Comparison of ENCODE assay signal across 8 cellular contexts in the genomic region with DNA sequence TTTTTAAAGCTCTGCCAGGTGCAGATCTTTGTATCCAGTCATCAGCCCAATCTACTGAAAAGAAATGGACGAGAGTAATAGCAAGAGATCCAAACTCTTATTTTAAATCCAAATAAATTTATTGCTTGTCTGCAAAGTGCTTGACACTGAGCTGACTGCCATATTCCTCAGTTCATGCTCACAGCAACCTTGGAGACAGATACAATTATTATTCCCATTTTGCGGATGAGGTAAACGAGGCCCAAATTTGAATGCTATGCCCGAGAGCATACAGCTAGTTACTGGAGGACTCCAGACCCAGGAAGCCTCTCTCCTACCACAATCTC. TPM values are rescaled to one million over a fixed set of nuclear protein-coding genes. Genes with fewer than 3 reads are reported as not detected.
A peak's percentile ranks its signal among the peaks of the same experiment; 100 is the strongest.
DNase-seq lines count a peak whose midpoint lies in the region; ATAC-seq, FAIRE-seq and TF ChIP-seq lines count a peak whose summit lies in the region.

No MANE protein-coding gene starts in this region.

- no peaks in the 10 kb centered on the region for H4K20me1 ChIP-seq in GM12878 (ENCODE audit: control insufficient read depth, insufficient read depth)

- peaks cover 22% of the 10 kb centered on the region for H3K4me1 Mint-ChIP-seq in activated naive CD4-positive, alpha-beta T cell treated with anti-CD3 and anti-CD28 coated beads for 36 hours (ENCODE audit: low read depth)

- 0% methylated on average over 4 of the region's 4 CpGs for WGBS in GM12878 (ENCODE audit: insufficient coverage, insufficient replicate concordance, low lambda C conversion rate, missing lambda C conversion rate)
- WGBS in lung, 2 donors, result 16 to 19% methylated on average over 4 of the region's 4 CpGs
- WGBS in tibial nerve, 2 donors, result 10 to 16% methylated on average over 4 of the region's 4 CpGs

- H3K4me3 ChIP-seq in GM12878, result peak overlapping the region; percentile 93
- peak overlapping the region; percentile 92 for H3K4me3 ChIP-seq in lung
- H3K4me3 ChIP-seq in tibial nerve, result peak overlapping the region; percentile 77 to 97 (median 91)

- peak overlapping the region; percentile 93 for H2AFZ ChIP-seq in GM12878 (ENCODE audit: control insufficient read depth, low read depth, low read length)

- TF ChIP-seq EP300 in GM12878 (IDR thresholded peaks at IDR 0.05; ENCODE audit: borderline replicate concordance in 1 of 2, control insufficient read depth in 1 of 2, low read depth in 2 of 2, low read length in 2 of 2) (no peak), tibial nerve (IDR thresholded peaks at IDR 0.05) (no peak)

- SMC1A ChIA-PET in GM12878 (lab: Charles Lee; ENCODE audit: uncharacterized antibody, unreplicated experiment), result interaction anchor here (0.7 to 3.6 kb wide), 26 partner anchors 9 to 477 kb away, joined by 3 to 47 read pairs (median 4); a partner anchor contains a TSS

- no peaks in the 10 kb centered on the region for H3K9me3 Mint-ChIP-seq in activated naive CD4-positive, alpha-beta T cell treated with anti-CD3 and anti-CD28 coated beads for 36 hours

- peak overlapping the region; percentile 97 for H3K27ac ChIP-seq in GM12878 (ENCODE audit: control insufficient read depth, insufficient read depth)
- peak overlapping the region in 1 of 2 donors; percentile 83 for H3K27ac ChIP-seq in lung (ENCODE audit: low read depth in 1 of 2, low read length in 1 of 2)
- peak overlapping the region; percentile 55 to 85 (median 77) for H3K27ac ChIP-seq in tibial nerve

- peak overlapping the region; percentile 97 for H3K4me3 Mint-ChIP-seq in activated naive CD4-positive, alpha-beta T cell treated with anti-CD3 and anti-CD28 coated beads for 36 hours

- POLR2A ChIA-PET in GM12878 (lab: Charles Lee), result interaction anchor here (0.5 to 2.4 kb wide), 16 partner anchors 9 to 357 kb away, joined by 3 to 25 read pairs (median 4); a partner anchor contains a TSS

- peaks cover 31% of the 10 kb centered on the region for H3K36me3 Mint-ChIP-seq in activated naive CD4-positive, alpha-beta T cell treated with anti-CD3 and anti-CD28 coated beads for 36 hours (ENCODE audit: low read depth)

- H3K27me3 ChIP-seq in GM12878 (replicated peaks in 1 of 2; ENCODE audit: control insufficient read depth in 2 of 2, insufficient read depth in 2 of 2, low read length in 1 of 2), result no peaks in the 10 kb centered on the region
- no peaks in the 10 kb centered on the region for H3K27me3 ChIP-seq in lung (ENCODE audit: control insufficient read depth, insufficient read depth)
- no peaks in the 10 kb centered on the region for H3K27me3 ChIP-seq in tibial nerve

- ATAC-seq in GM12878 (no peak; the same call in 2 of the 3 replicates), lung (ENCODE audit: insufficient read depth, low FRiP score) (no peak), HG03457 (IDR thresholded peaks at IDR 0.05; ENCODE audit: unreplicated experiment) (no peak), HG03432 (IDR thresholded peaks at IDR 0.05; ENCODE audit: unreplicated experiment) (no peak)

- TF ChIP-seq CTCF in GM12878 (IDR thresholded peaks at IDR 0.05 in 2 of 3, conservative IDR thresholded peaks at IDR 0.05 in 1 of 3; ENCODE audit: control insufficient read depth in 2 of 3, extremely low read depth in 1 of 3, insufficient read depth in 1 of 3, low read depth in 3 of 3, low read length in 3 of 3), result no peak
- TF ChIP-seq CTCF in lung (IDR thresholded peaks at IDR 0.05; ENCODE audit: control extremely low read depth, extremely low read depth), result no peak
- no peak for TF ChIP-seq CTCF in tibial nerve (IDR thresholded peaks at IDR 0.05)

- intact Hi-C loops in activated naive CD4-positive, alpha-beta T cell treated with anti-CD3 and anti-CD28 coated beads for 36 hours (cut with micrococcal nuclease), result loop anchor here (1.0 to 10.0 kb wide), 11 partner anchors 28 to 909 kb away; a partner anchor contains a TSS
- intact Hi-C loops in GM12878 (cut with micrococcal nuclease; ENCODE audit: unreplicated experiment), result loop anchor here (1.0 to 10.0 kb wide), 4 partner anchors 27 to 419 kb away; a partner anchor contains a TSS

- CTCF ChIA-PET in activated naive CD4-positive, alpha-beta T cell treated with anti-CD3 and anti-CD28 coated beads for 36 hours (lab: Charles Lee), result interaction anchor here (0.6 to 2.6 kb wide), 28 partner anchors 9 to 497 kb away, joined by 3 to 58 read pairs (median 4); a partner anchor contains a TSS
- CTCF ChIA-PET in GM12878 (lab: Yijun Ruan, JAX), result interaction anchor here (0.7 to 7.8 kb wide), 35 partner anchors 8 to 604 kb away, joined by 3 to 108 read pairs (median 4); a partner anchor contains a TSS

- DNase-seq in activated naive CD4-positive, alpha-beta T cell treated with anti-CD3 and anti-CD28 coated beads for 36 hours, result no peak
- DNase-seq in activated naive CD4-positive, alpha-beta T cell treated with anti-CD3 and anti-CD28 coated beads, Interleukin-2, amount 50 U/mL, for 16 hours, result no peak
- DNase-seq in GM12878 (ENCODE audit: low read depth, low spot score) (no peak), lung (ENCODE audit: low spot score) (no peak), tibial nerve (ENCODE audit: low spot score in 2 of 2) (no peak), urothelium cell line (ENCODE audit: low spot score) (no peak)

- H3K4me1 ChIP-seq in GM12878 (ENCODE audit: control insufficient read depth, insufficient read depth, low read length), result peaks cover 5% of the 10 kb centered on the region
- no peaks in the 10 kb centered on the region for H3K4me1 ChIP-seq in lung (ENCODE audit: control insufficient read depth in 2 of 2, insufficient read depth in 2 of 2, low read length in 2 of 2)
- peaks cover 0 to 27% (median 12%) of the 10 kb centered on the region in 4 donors for H3K4me1 ChIP-seq in tibial nerve

- in situ Hi-C loops in GM12878 (cut with MboI), result loop anchor here (5.0 kb wide), 1 partner anchor 357 kb away; no protein-coding TSS in a partner anchor

- H3K4me2 ChIP-seq in GM12878 (ENCODE audit: control insufficient read depth, insufficient read depth), result peak overlapping the region; percentile 70

- no peak for FAIRE-seq in GM12878 (lab: Jason Lieb, UNC)
- FAIRE-seq in urothelium cell line (lab: Jason Lieb, UNC), result no peak

- no peaks in the 10 kb centered on the region for H3K9me3 ChIP-seq in GM12878 (replicated peaks; ENCODE audit: control insufficient read depth, insufficient read depth, low read length)
- peaks cover 0 to 4% of the 10 kb centered on the region in 2 donors for H3K9me3 ChIP-seq in lung (ENCODE audit: control insufficient read depth in 2 of 2, insufficient read depth in 1 of 2, low read length in 1 of 2)
- H3K9me3 ChIP-seq in tibial nerve, result no peaks in the 10 kb centered on the region

- peak overlapping the region; percentile 100 for H3K9ac ChIP-seq in GM12878 (ENCODE audit: control insufficient read depth, insufficient read depth, low read length)

- no TSS peak for BruUV-seq in GM12878 (replicated peaks; lab: Mats Ljungman, UMichigan)

- RAD21 ChIA-PET in GM12878 (lab: Charles Lee; ENCODE audit: unreplicated experiment), result interaction anchor here (0.8 to 3.0 kb wide), 21 partner anchors 9 to 370 kb away, joined by 3 to 51 read pairs (median 4); a partner anchor contains a TSS

- no peaks in the 10 kb centered on the region for H3K27me3 Mint-ChIP-seq in activated naive CD4-positive, alpha-beta T cell treated with anti-CD3 and anti-CD28 coated beads for 36 hours (ENCODE audit: low read depth)

- peaks cover 41% of the 10 kb centered on the region for H3K79me2 ChIP-seq in GM12878 (ENCODE audit: control insufficient read depth, insufficient read depth, low read length)

- no peak for TF ChIP-seq RAD21 in GM12878 (IDR thresholded peaks at IDR 0.05; ENCODE audit: insufficient read depth, low read depth, low read length)

- H3K27ac Mint-ChIP-seq in activated naive CD4-positive, alpha-beta T cell treated with anti-CD3 and anti-CD28 coated beads for 36 hours, result peak overlapping the region; percentile 97

- H3K36me3 ChIP-seq in GM12878 (ENCODE audit: control insufficient read depth in 2 of 2, insufficient read depth in 2 of 2, low read length in 1 of 2), result peaks cover under 1 to 10% of the 10 kb centered on the region in 2 experiments; a peak in 2 of 4 replicates
- peaks cover 3 to 8% of the 10 kb centered on the region in 2 donors for H3K36me3 ChIP-seq in lung (ENCODE audit: control insufficient read depth in 2 of 2, insufficient read depth in 2 of 2, low read length in 2 of 2)
- H3K36me3 ChIP-seq in tibial nerve, result peaks cover 0 to 39% (median 1%) of the 10 kb centered on the region in 3 donors

- TF ChIP-seq POLR2A in GM12878 (IDR thresholded peaks at IDR 0.05; ENCODE audit: low read depth, low read length), result no peak
- no peak for TF ChIP-seq POLR2A in tibial nerve (IDR thresholded peaks at IDR 0.05)

RNA-seq across cellular contexts. Expression of a gene that starts 0.6 kb away (rescaled TPM):
- 100 to 1,000 TPM; 110 to 114 TPM for total RNA-seq in activated naive CD4-positive, alpha-beta T cell treated with anti-CD3 and anti-CD28 coated beads for 36 hours
- 31.1 and 34.0 TPM in 2 replicates for total RNA-seq in GM12878 (2013; cell fraction: nucleolus; rRNA removed)
- 55.6 and 64.0 TPM in 2 replicates for total RNA-seq in GM12878 (2014; rRNA removed)
- total RNA-seq in GM12878 (2014; rRNA removed; fragmentation: Illumina TruSeq; extraction: Trizol), result 67.0 and 68.6 TPM in 2 replicates
- total RNA-seq in GM12878 (2021), result 93.1 and 97.9 TPM in 2 replicates
- polyA plus RNA-seq in GM12878 (2011; ENCODE audit: low read depth), result 49.2 TPM
- polyA plus RNA-seq in GM12878 (2011; rRNA removed), result 86.4 and 112 TPM in 2 replicates
- 167 and 168 TPM in 2 replicates for polyA plus RNA-seq in GM12878 (2011; cell fraction: cytosol; rRNA removed)
- polyA plus RNA-seq in GM12878 (2011; cell fraction: nucleus; rRNA removed), result 89.6 and 97.2 TPM in 2 replicates
- 101 and 107 TPM in 2 replicates for polyA plus RNA-seq in GM12878 (2012)
- polyA plus RNA-seq in GM12878 (2014; fragmentation: Illumina TruSeq; extraction: Trizol), result 51.1 and 87.9 TPM in 2 replicates
- polyA plus RNA-seq in GM12878 (2014; fragmentation: Nextera tagmentation; extraction: Ambion mirVana), result 10 to 100 TPM; 31.1 to 44.0 TPM
- polyA plus RNA-seq in GM12878 (2014; rRNA removed), result 117 and 121 TPM in 2 replicates
- 10 to 100 TPM; 76.9 to 79.1 TPM for polyA plus RNA-seq in GM12878 (2016; fragmentation: Nextera tagmentation; extraction: Ambion mirVana)
- 86.5 and 139 TPM in 2 replicates for polyA minus RNA-seq in GM12878 (2011; rRNA and poly(A)+ RNA removed)
- polyA minus RNA-seq in GM12878 (2011; cell fraction: cytosol; rRNA and poly(A)+ RNA removed), result 47.7 and 51.3 TPM in 2 replicates
- 32.5 and 54.4 TPM in 2 replicates for polyA minus RNA-seq in GM12878 (2011; cell fraction: nucleus; rRNA and poly(A)+ RNA removed)
- 10 to 100 TPM; 23.0 to 43.1 TPM for total RNA-seq in lung
- 10 to 100 TPM; 24.5 to 40.9 TPM for polyA plus RNA-seq in lung
- 10 to 100 TPM; 23.2 to 42.3 (median 38.1) TPM for total RNA-seq in tibial nerve

RNA-seq across cellular contexts. Expression of a gene that starts 8.0 kb away (rescaled TPM):
- total RNA-seq in activated naive CD4-positive, alpha-beta T cell treated with anti-CD3 and anti-CD28 coated beads for 36 hours, result 10 to 100 TPM; 27.7 to 32.3 TPM
- 58.8 and 64.9 TPM in 2 replicates for total RNA-seq in GM12878 (2013; cell fraction: nucleolus; rRNA removed)
- 22.5 and 27.3 TPM in 2 replicates for total RNA-seq in GM12878 (2014; rRNA removed)
- 16.9 and 20.3 TPM in 2 replicates for total RNA-seq in GM12878 (2014; rRNA removed; fragmentation: Illumina TruSeq; extraction: Trizol)
- 40.4 and 47.0 TPM in 2 replicates for total RNA-seq in GM12878 (2021)
- 9.8 TPM for polyA plus RNA-seq in GM12878 (2011; ENCODE audit: low read depth)
- polyA plus RNA-seq in GM12878 (2011; rRNA removed), result 5.0 and 8.6 TPM in 2 replicates
- polyA plus RNA-seq in GM12878 (2011; cell fraction: cytosol; rRNA removed), result 9.9 and 15.0 TPM in 2 replicates
- 29.9 and 49.2 TPM in 2 replicates for polyA plus RNA-seq in GM12878 (2011; cell fraction: nucleus; rRNA removed)
- polyA plus RNA-seq in GM12878 (2012), result 17.6 and 19.3 TPM in 2 replicates
- polyA plus RNA-seq in GM12878 (2014; fragmentation: Illumina TruSeq; extraction: Trizol), result 27.4 and 33.7 TPM in 2 replicates
- polyA plus RNA-seq in GM12878 (2014; fragmentation: Nextera tagmentation; extraction: Ambion mirVana), result 1 to 10 TPM; 2.8 to 2.9 TPM
- polyA plus RNA-seq in GM12878 (2014; rRNA removed), result 18.5 and 21.6 TPM in 2 replicates
- 10 to 100 TPM; 29.8 to 31.4 TPM for polyA plus RNA-seq in GM12878 (2016; fragmentation: Nextera tagmentation; extraction: Ambion mirVana)
- 11.6 and 15.1 TPM in 2 replicates for polyA minus RNA-seq in GM12878 (2011; rRNA and poly(A)+ RNA removed)
- polyA minus RNA-seq in GM12878 (2011; cell fraction: cytosol; rRNA and poly(A)+ RNA removed), result 5.6 and 9.3 TPM in 2 replicates
- 10.3 and 26.2 TPM in 2 replicates for polyA minus RNA-seq in GM12878 (2011; cell fraction: nucleus; rRNA and poly(A)+ RNA removed)
- 10 to 100 TPM; 49.8 to 86.6 TPM for total RNA-seq in lung
- polyA plus RNA-seq in lung, result 10 to 100 TPM; 26.1 to 36.9 TPM
- total RNA-seq in tibial nerve, result 10 to 100 TPM; 40.8 to 96.9 (median 84.3) TPM

RNA-seq across cellular contexts. Expression of a gene that starts 27.7 kb away (rescaled TPM):
- 10 to 100 TPM; 11.6 to 11.9 TPM for total RNA-seq in activated naive CD4-positive, alpha-beta T cell treated with anti-CD3 and anti-CD28 coated beads for 36 hours
- 2.5 and 2.7 TPM in 2 replicates for total RNA-seq in GM12878 (2013; cell fraction: nucleolus; rRNA removed)
- total RNA-seq in GM12878 (2014; rRNA removed) (24.6 and 26.4 TPM in 2 replicates), GM12878 (2014; rRNA removed; fragmentation: Illumina TruSeq; extraction: Trizol) (27.6 and 33.4 TPM in 2 replicates), GM12878 (2021) (24.0 and 25.0 TPM in 2 replicates), lung (10 to 100 TPM; 15.2 to 45.8 TPM), tibial nerve (100 to 1,000 TPM in 1 of 4 donors, 10 to 100 TPM in 3; 19.0 to 106 (median 55.0) TPM)
- 15.3 TPM for polyA plus RNA-seq in GM12878 (2011; ENCODE audit: low read depth)
- polyA plus RNA-seq in GM12878 (2011; rRNA removed) (29.0 and 34.1 TPM in 2 replicates), GM12878 (2014; fragmentation: Illumina TruSeq; extraction: Trizol) (25.5 and 35.9 TPM in 2 replicates), GM12878 (2014; fragmentation: Nextera tagmentation; extraction: Ambion mirVana) (10 to 100 TPM; 35.2 to 40.0 TPM), GM12878 (2014; rRNA removed) (25.0 and 26.0 TPM in 2 replicates), GM12878 (2016; fragmentation: Nextera tagmentation; extraction: Ambion mirVana) (10 to 100 TPM; 82.4 to 84.9 TPM), lung (100 to 1,000 TPM in 1 of 2 donors, 10 to 100 TPM in 1; 44.0 to 109 TPM)
- polyA plus RNA-seq in GM12878 (2011; cell fraction: cytosol; rRNA removed), result 32.2 and 35.7 TPM in 2 replicates
- polyA plus RNA-seq in GM12878 (2011; cell fraction: nucleus; rRNA removed), result 10.9 and 14.9 TPM in 2 replicates
- polyA plus RNA-seq in GM12878 (2012), result 14.0 and 15.3 TPM in 2 replicates
- polyA minus RNA-seq in GM12878 (2011; rRNA and poly(A)+ RNA removed), result 15.7 and 18.5 TPM in 2 replicates
- 7.1 and 9.1 TPM in 2 replicates for polyA minus RNA-seq in GM12878 (2011; cell fraction: cytosol; rRNA and poly(A)+ RNA removed)
- polyA minus RNA-seq in GM12878 (2011; cell fraction: nucleus; rRNA and poly(A)+ RNA removed), result 2.4 and 2.7 TPM in 2 replicates
